ENCODE assay signal across 22 cellular contexts in genomic region chr4:8564595-8564994, GRCh38. TPM values are rescaled to one million over a fixed set of nuclear protein-coding genes. Genes with fewer than 3 reads are reported as not detected.
DNase-seq lines count a peak whose midpoint lies in the region; ATAC-seq, FAIRE-seq and TF ChIP-seq lines count a peak whose summit lies in the region.
"Had no signal": no experiment of that assay in that cellular context is flagged by ENCODE, and none has a peak within 500 bp of the region (broad histone marks: within the 10 kb centered on the region; RNA-seq: fewer than 3 reads in every experiment).

No MANE protein-coding gene starts in this region.

- H3K79me2 ChIP-seq in HepG2 (ENCODE audit: insufficient read depth, low read length) (no peaks in the 10 kb centered on the region), K562 (ENCODE audit: control insufficient read depth, insufficient read depth, low read length) (no peaks in the 10 kb centered on the region)

- POLR2A ChIA-PET in HepG2 (lab: Yijun Ruan, JAX) (no interaction called here), K562 (lab: Yijun Ruan, JAX) (interaction anchor here (0.5 kb wide), 1 partner anchor 14 kb away, joined by 3 read pairs; no protein-coding TSS in a partner anchor)

- no peak for TF ChIP-seq CTCF in HepG2 (CRISPR knock-in tag; IDR thresholded peaks at IDR 0.05)
- TF ChIP-seq CTCF in right lobe of liver (IDR thresholded peaks at IDR 0.05) = no peak
- no peak for TF ChIP-seq CTCF in K562 (IDR thresholded peaks at IDR 0.05 in 2 of 3, conservative IDR thresholded peaks at IDR 0.05 in 1 of 3; ENCODE audit: insufficient read depth in 2 of 3, low read depth in 1 of 3, low read length in 3 of 3)
- no peak for TF ChIP-seq CTCF in pancreas (IDR thresholded peaks at IDR 0.05)

- TF ChIP-seq EP300 in HepG2 (IDR thresholded peaks at IDR 0.05; ENCODE audit: low read depth in 2 of 2, low read length in 2 of 2) = no peak
- TF ChIP-seq EP300 in HepG2 (CRISPR knock-in tag; IDR thresholded peaks at IDR 0.05; ENCODE audit: borderline replicate concordance) = no peak
- no peak for TF ChIP-seq EP300 in K562 (IDR thresholded peaks at IDR 0.05; ENCODE audit: low read length)

- H3K27ac ChIP-seq in HepG2 (ENCODE audit: extremely low read length, insufficient read depth, low read length) (no peak overlapping the region), right lobe of liver (no peak overlapping the region), K562 (ENCODE audit: extremely low read depth, low read depth, low read length) (no peak overlapping the region), pancreas (no peak overlapping the region)
- H3K27ac ChIP-seq: 22Rv1, BLaER1 had no signal

- CTCF ChIA-PET in HepG2 (lab: Yijun Ruan, JAX; ENCODE audit: low intra/inter-chr PET ratio, low total read pairs) (no interaction called here), K562 (lab: Yijun Ruan, JAX; ENCODE audit: low intra/inter-chr PET ratio) (no interaction called here)

- no peaks in the 10 kb centered on the region for H3K36me3 ChIP-seq in HepG2 (replicated peaks in 1 of 2; ENCODE audit: control insufficient read depth in 1 of 2, insufficient read depth in 2 of 2, low read length in 2 of 2)
- H3K36me3 ChIP-seq in right lobe of liver = no peaks in the 10 kb centered on the region
- no peaks in the 10 kb centered on the region for H3K36me3 ChIP-seq in K562 (ENCODE audit: control insufficient read depth, insufficient read depth, low read length)
- H3K36me3 ChIP-seq in pancreas = no peaks in the 10 kb centered on the region
- H3K36me3 ChIP-seq: BE2C, BLaER1 had no signal

- BruUV-seq in HepG2 (replicated peaks; lab: Mats Ljungman, UMichigan) = no TSS peak
- BruUV-seq in K562 (replicated peaks; lab: Mats Ljungman, UMichigan) = no TSS peak

- 0% methylated on average over 1 of the region's 1 CpG for WGBS in HepG2 (ENCODE audit: low lambda C conversion rate)
- no CpG with 5 or more reads among the region's 1 CpG for WGBS in right lobe of liver (ENCODE audit: insufficient coverage, low coverage, low lambda C conversion rate, missing lambda C conversion rate)
- WGBS in K562 (ENCODE audit: insufficient coverage, low coverage, missing lambda C conversion rate) = 0% methylated on average over 1 of the region's 1 CpG
- 48 to 76% methylated on average over 1 of the region's 1 CpG for WGBS in pancreas, 2 donors

- TF ChIP-seq RAD21 in HepG2 (CRISPR knock-in tag; IDR thresholded peaks at IDR 0.05) (no peak), K562 (CRISPR knock-in tag; conservative IDR thresholded peaks at IDR 0.05 in 1 of 2, IDR thresholded peaks at IDR 0.05 in 1 of 2) (no peak)

- H3K27me3 ChIP-seq in HepG2 (ENCODE audit: control insufficient read depth in 1 of 2, insufficient read depth in 2 of 2, low read length in 2 of 2) (peaks cover 0 to under 1% of the 10 kb centered on the region in 2 experiments; a peak in 2 of 5 replicates), right lobe of liver (no peaks in the 10 kb centered on the region), K562 (ENCODE audit: control insufficient read depth in 2 of 2, insufficient read depth in 2 of 2, low read length in 2 of 2) (peaks cover 0 to 9% of the 10 kb centered on the region in 2 experiments; a peak in 2 of 5 replicates), pancreas (no peaks in the 10 kb centered on the region)
- H3K27me3 ChIP-seq: BE2C, BLaER1 had no signal

- no peaks in the 10 kb centered on the region for H3K9me3 ChIP-seq in HepG2 (ENCODE audit: low read length)
- H3K9me3 ChIP-seq in right lobe of liver = no peaks in the 10 kb centered on the region
- H3K9me3 ChIP-seq in K562 (replicated peaks; ENCODE audit: control insufficient read depth, insufficient read depth, low read depth, low read length) = no peaks in the 10 kb centered on the region
- H3K9me3 ChIP-seq in pancreas = no peaks in the 10 kb centered on the region
- H3K9me3 ChIP-seq: BE2C, BLaER1 had no signal

- H3K4me2 ChIP-seq in HepG2 (ENCODE audit: low read depth, low read length) (no peak overlapping the region), K562 (ENCODE audit: insufficient read depth, low read length) (no peak overlapping the region)
- H3K4me2 ChIP-seq: BLaER1 had no signal

- in situ Hi-C loops in HepG2 (cut with HindIII; ENCODE audit: extremely low pct_ligation_motif_present, low pct_unique_long_range_greater_than_20kb) (no loop called here), K562 (cut with MboI) (no loop called here)

- no peak for FAIRE-seq in HepG2 (lab: Jason Lieb, UNC)
- no peak for FAIRE-seq in K562 (lab: Jason Lieb, UNC)
- FAIRE-seq in pancreas (lab: Jason Lieb, UNC) = no peak
- FAIRE-seq: G401.6, GM12891, GM19239 had no signal

- no peaks in the 10 kb centered on the region for H3K9me1 ChIP-seq in K562 (ENCODE audit: control insufficient read depth, insufficient read depth, low read length)

- DNase-seq in HepG2 (ENCODE audit: low spot score) (no peak), right lobe of liver (no peak), K562 (ENCODE audit: extremely low read depth in 1 of 4, low spot score in 3 of 4) (no peak), pancreas (no peak), sciatic nerve (ENCODE audit: low spot score) (no peak)
- DNase-seq: ACHN; BE2C; C1 segment of cervical spinal cord; CD4-positive, alpha-beta memory T cell; CD4-positive, CD25-positive, alpha-beta regulatory T cell; CD8-positive, alpha-beta memory T cell; COR-L47; DMS 273 treated with DMSO at 0.1 percent for 48 hours; DMS79 treated with DMSO at 0.1 percent for 48 hours; GF-D8 had no signal

- intact Hi-C loops in HepG2 (cut with micrococcal nuclease; ENCODE audit: unreplicated experiment) (no loop called here), right lobe of liver (cut with DNase I) (no loop called here), K562 (cut with micrococcal nuclease) (no loop called here), pancreas (cut with DNase I) (no loop called here), sciatic nerve (cut with DNase I) (no loop called here)

- H2AFZ ChIP-seq in HepG2 (ENCODE audit: low read length) = no peak overlapping the region
- no peak overlapping the region for H2AFZ ChIP-seq in K562 (ENCODE audit: low read depth, low read length)

- TF ChIP-seq POLR2A in HepG2 (IDR thresholded peaks at IDR 0.05; ENCODE audit: insufficient read depth in 1 of 2, low read depth in 2 of 2, low read length in 2 of 2) = no peak
- TF ChIP-seq POLR2A in right lobe of liver (IDR thresholded peaks at IDR 0.05) = no peak
- no peak for TF ChIP-seq POLR2A in K562 (conservative IDR thresholded peaks at IDR 0.05)

- ATAC-seq in HepG2 (no peak), right lobe of liver (no peak), K562 (no peak), pancreas (no peak), sciatic nerve (no peak)

- H3K4me3 ChIP-seq in HepG2 (replicated peaks in 1 of 3; ENCODE audit: insufficient read depth in 1 of 3, low read depth in 2 of 3, low read length in 3 of 3) (no peak overlapping the region), right lobe of liver (no peak overlapping the region), K562 (no peak overlapping the region), pancreas (no peak overlapping the region)
- H3K4me3 ChIP-seq: BLaER1 had no signal

- H3K9ac ChIP-seq in HepG2 (ENCODE audit: insufficient read depth, low read depth, low read length) = no peak overlapping the region
- H3K9ac ChIP-seq in K562 (ENCODE audit: insufficient read depth in 1 of 2, low read depth in 2 of 2, low read length in 2 of 2) = no peak overlapping the region
- H3K9ac ChIP-seq: BLaER1 had no signal

- H3K4me1 ChIP-seq in HepG2 (ENCODE audit: insufficient read depth, low read length) (no peaks in the 10 kb centered on the region), right lobe of liver (no peaks in the 10 kb centered on the region), K562 (replicated peaks in 1 of 2; ENCODE audit: control insufficient read depth in 2 of 2, insufficient read depth in 2 of 2, low read length in 2 of 2) (no peaks in the 10 kb centered on the region; a peak in 1 of 5 replicates), pancreas (no peaks in the 10 kb centered on the region)
- H3K4me1 ChIP-seq: BE2C had no signal

- H4K20me1 ChIP-seq in HepG2 (ENCODE audit: insufficient read depth, low read length) = no peaks in the 10 kb centered on the region
- H4K20me1 ChIP-seq in K562 (replicated peaks; ENCODE audit: control insufficient read depth, insufficient read depth, low read length) = no peaks in the 10 kb centered on the region
- H4K20me1 ChIP-seq: BLaER1 had no signal

RNA-seq across cellular contexts. Expression of gene GPR78, which starts 15.6 kb away (rescaled TPM):
- 0.07 TPM in 1 of 2 replicates, not detected in the other for total RNA-seq in HepG2 (2016; rRNA removed; fragmentation: Illumina TruSeq; extraction: Trizol)
- not detected in 2 replicates for total RNA-seq in HepG2 (2016; cell fraction: cytosol; rRNA removed; fragmentation: Illumina TruSeq; extraction: Trizol; ENCODE audit: low read depth)
- not detected in 2 replicates for total RNA-seq in HepG2 (2016; cell fraction: insoluble cytoplasmic fraction; rRNA removed; fragmentation: Illumina TruSeq; extraction: Trizol)
- total RNA-seq in HepG2 (2016; cell fraction: membrane; rRNA removed; fragmentation: Illumina TruSeq; extraction: Trizol) = 0.07 TPM in 1 of 2 replicates, not detected in the other
- total RNA-seq in HepG2 (2016; cell fraction: nucleus; rRNA removed; fragmentation: Illumina TruSeq; extraction: Trizol) = 0.12 and 0.13 TPM in 2 replicates
- polyA plus RNA-seq in HepG2 (2011; rRNA removed) = 0.01 TPM in 1 of 2 replicates, not detected in the other
- not detected in 2 replicates for polyA plus RNA-seq in HepG2 (2011; cell fraction: cytosol; rRNA removed)
- 0.10 and 0.13 TPM in 2 replicates for polyA plus RNA-seq in HepG2 (2011; cell fraction: nucleus; rRNA removed)
- not detected in 2 replicates for polyA plus RNA-seq in HepG2 (2012)
- not detected in 2 replicates for polyA plus RNA-seq in HepG2 (2016; cell fraction: cytosol; fragmentation: Illumina TruSeq; extraction: Trizol; ENCODE audit: low read depth)
- polyA plus RNA-seq in HepG2 (2016; cell fraction: insoluble cytoplasmic fraction; fragmentation: Illumina TruSeq; extraction: Trizol; ENCODE audit: low read depth) = not detected in 2 replicates
- polyA plus RNA-seq in HepG2 (2016; cell fraction: membrane; fragmentation: Illumina TruSeq; extraction: Trizol; ENCODE audit: low read depth) = not detected in 2 replicates
- polyA plus RNA-seq in HepG2 (2016; cell fraction: nucleus; fragmentation: Illumina TruSeq; extraction: Trizol; ENCODE audit: insufficient read depth, low read depth) = 0.16 TPM in 1 of 2 replicates, not detected in the other
- 0.07 TPM in 1 of 2 replicates, not detected in the other for polyA minus RNA-seq in HepG2 (2011; rRNA and poly(A)+ RNA removed; ENCODE audit: low replicate concordance)
- polyA minus RNA-seq in HepG2 (2011; cell fraction: cytosol; rRNA and poly(A)+ RNA removed) = not detected in 2 replicates
- 0.13 TPM in 1 of 2 replicates, not detected in the other for polyA minus RNA-seq in HepG2 (2011; cell fraction: nucleus; rRNA and poly(A)+ RNA removed)
- total RNA-seq in right lobe of liver = not detected
- total RNA-seq in K562 (2011; cell fraction: chromatin; rRNA removed; ENCODE audit: low replicate concordance) = 4.4 and 8.6 TPM in 2 replicates
- 2.4 and 3.2 TPM in 2 replicates for total RNA-seq in K562 (2011; cell fraction: nucleolus; rRNA removed)
- total RNA-seq in K562 (2011; cell fraction: nucleoplasm; rRNA removed) = 3.6 and 4.8 TPM in 2 replicates
- total RNA-seq in K562 (2014; rRNA removed) = 0.04 TPM in 1 of 2 replicates, not detected in the other
- not detected in 2 replicates for total RNA-seq in K562 (2014; rRNA removed; fragmentation: Illumina TruSeq; extraction: Trizol)
- 0.07 TPM in 1 of 2 replicates, not detected in the other for total RNA-seq in K562 (2015; rRNA removed; fragmentation: Illumina TruSeq; extraction: Trizol)
- total RNA-seq in K562 (2021) = 0.09 and 0.16 TPM in 2 replicates
- polyA plus RNA-seq in K562 (2011; rRNA removed) = 0.13 TPM in 1 of 2 replicates, not detected in the other
- 0.07 TPM in 1 of 2 replicates, not detected in the other for polyA plus RNA-seq in K562 (2011; cell fraction: cytosol; rRNA removed)
- 0.20 and 1.3 TPM in 2 replicates for polyA plus RNA-seq in K562 (2011; cell fraction: nucleus; rRNA removed)
- 0.08 and 0.39 TPM in 2 replicates for polyA plus RNA-seq in K562 (2012)
- 0.06 TPM in 1 of 2 replicates, not detected in the other for polyA plus RNA-seq in K562 (2014; fragmentation: Illumina TruSeq; extraction: Trizol)
- not detected for polyA plus RNA-seq in K562 (2014; fragmentation: Nextera tagmentation; extraction: Ambion mirVana)
- 0.04 and 0.08 TPM in 2 replicates for polyA plus RNA-seq in K562 (2014; rRNA removed)
- polyA minus RNA-seq in K562 (2011; rRNA and poly(A)+ RNA removed) = 0.21 TPM in 1 of 2 replicates, not detected in the other
- polyA minus RNA-seq in K562 (2011; cell fraction: cytosol; rRNA and poly(A)+ RNA removed) = not detected in 2 replicates
- 0.11 and 0.67 TPM in 2 replicates for polyA minus RNA-seq in K562 (2011; cell fraction: nucleus; rRNA and poly(A)+ RNA removed)
- total RNA-seq in pancreas = not detected
- polyA plus RNA-seq in pancreas = under 1 TPM; 0.02 to 0.04 TPM
- total RNA-seq in sciatic nerve = 0.58 TPM
- total RNA-seq: A673; CD4-positive, alpha-beta memory T cell; CD4-positive, CD25-positive, alpha-beta regulatory T cell; CD8-positive, alpha-beta memory T cell had no signal
- polyA plus RNA-seq: CD14-positive monocyte; CD4-positive, alpha-beta memory T cell; CD4-positive, CD25-positive, alpha-beta regulatory T cell; CD8-positive, alpha-beta memory T cell had no signal

RNA-seq across cellular contexts. Expression of gene CPZ, which starts 28.0 kb away (rescaled TPM):
- total RNA-seq in HepG2 (2016; rRNA removed; fragmentation: Illumina TruSeq; extraction: Trizol) (0.38 and 0.58 TPM in 2 replicates), right lobe of liver (under 1 TPM in 5 of 6 experiments, not detected in 1; 0.24 to 0.80 (median 0.74) TPM), K562 (2014; rRNA removed) (0.41 and 1.1 TPM in 2 replicates), K562 (2014; rRNA removed; fragmentation: Illumina TruSeq; extraction: Trizol) (0.58 and 0.67 TPM in 2 replicates), K562 (2015; rRNA removed; fragmentation: Illumina TruSeq; extraction: Trizol) (2.1 and 2.2 TPM in 2 replicates), K562 (2021) (1.5 and 1.6 TPM in 2 replicates), pancreas (under 1 TPM; 0.14 to 0.86 (median 0.23) TPM), sciatic nerve (7.0 TPM)
- total RNA-seq in HepG2 (2016; cell fraction: cytosol; rRNA removed; fragmentation: Illumina TruSeq; extraction: Trizol; ENCODE audit: low read depth) = not detected in 2 replicates
- total RNA-seq in HepG2 (2016; cell fraction: insoluble cytoplasmic fraction; rRNA removed; fragmentation: Illumina TruSeq; extraction: Trizol) = 0.79 and 0.80 TPM in 2 replicates
- total RNA-seq in HepG2 (2016; cell fraction: membrane; rRNA removed; fragmentation: Illumina TruSeq; extraction: Trizol) = 0.31 and 0.65 TPM in 2 replicates
- total RNA-seq in HepG2 (2016; cell fraction: nucleus; rRNA removed; fragmentation: Illumina TruSeq; extraction: Trizol) = 0.25 and 0.96 TPM in 2 replicates
- polyA plus RNA-seq in HepG2 (2011; rRNA removed) (0.60 and 0.61 TPM in 2 replicates), K562 (2011; rRNA removed) (0.60 and 2.0 TPM in 2 replicates), K562 (2014; fragmentation: Illumina TruSeq; extraction: Trizol) (0.68 and 1.4 TPM in 2 replicates), K562 (2014; fragmentation: Nextera tagmentation; extraction: Ambion mirVana) (under 1 TPM in 1 of 2 experiments, not detected in 1; 0.06 TPM), K562 (2014; rRNA removed) (1.1 TPM in 2 replicates), pancreas (under 1 TPM; 0.09 to 0.84 TPM)
- 0.49 and 0.76 TPM in 2 replicates for polyA plus RNA-seq in HepG2 (2011; cell fraction: cytosol; rRNA removed)
- polyA plus RNA-seq in HepG2 (2011; cell fraction: nucleus; rRNA removed) = 1.9 and 3.1 TPM in 2 replicates
- polyA plus RNA-seq in HepG2 (2012) = 0.36 and 1.1 TPM in 2 replicates
- polyA plus RNA-seq in HepG2 (2016; cell fraction: cytosol; fragmentation: Illumina TruSeq; extraction: Trizol; ENCODE audit: low read depth) = 0.23 and 0.32 TPM in 2 replicates
- 0.38 and 0.51 TPM in 2 replicates for polyA plus RNA-seq in HepG2 (2016; cell fraction: insoluble cytoplasmic fraction; fragmentation: Illumina TruSeq; extraction: Trizol; ENCODE audit: low read depth)
- 0.31 and 0.38 TPM in 2 replicates for polyA plus RNA-seq in HepG2 (2016; cell fraction: membrane; fragmentation: Illumina TruSeq; extraction: Trizol; ENCODE audit: low read depth)
- polyA plus RNA-seq in HepG2 (2016; cell fraction: nucleus; fragmentation: Illumina TruSeq; extraction: Trizol; ENCODE audit: insufficient read depth, low read depth) = 1.5 and 1.9 TPM in 2 replicates
- polyA minus RNA-seq in HepG2 (2011; rRNA and poly(A)+ RNA removed; ENCODE audit: low replicate concordance) = 0.44 and 0.58 TPM in 2 replicates
- 0.79 TPM in 1 of 2 replicates, not detected in the other for polyA minus RNA-seq in HepG2 (2011; cell fraction: cytosol; rRNA and poly(A)+ RNA removed)
- 0.25 and 0.77 TPM in 2 replicates for polyA minus RNA-seq in HepG2 (2011; cell fraction: nucleus; rRNA and poly(A)+ RNA removed)
- total RNA-seq in K562 (2011; cell fraction: chromatin; rRNA removed; ENCODE audit: low replicate concordance) = 19.3 and 33.1 TPM in 2 replicates
- 12.5 and 16.5 TPM in 2 replicates for total RNA-seq in K562 (2011; cell fraction: nucleolus; rRNA removed)
- 15.9 and 26.4 TPM in 2 replicates for total RNA-seq in K562 (2011; cell fraction: nucleoplasm; rRNA removed)
- polyA plus RNA-seq in K562 (2011; cell fraction: cytosol; rRNA removed) = 0.38 and 4.3 TPM in 2 replicates
- 1.7 and 13.8 TPM in 2 replicates for polyA plus RNA-seq in K562 (2011; cell fraction: nucleus; rRNA removed)
- 4.3 and 41.5 TPM in 2 replicates for polyA plus RNA-seq in K562 (2012)
- 1.4 TPM in 1 of 2 replicates, not detected in the other for polyA minus RNA-seq in K562 (2011; rRNA and poly(A)+ RNA removed)
- 0.86 TPM in 1 of 2 replicates, not detected in the other for polyA minus RNA-seq in K562 (2011; cell fraction: cytosol; rRNA and poly(A)+ RNA removed)
- 1.4 and 2.6 TPM in 2 replicates for polyA minus RNA-seq in K562 (2011; cell fraction: nucleus; rRNA and poly(A)+ RNA removed)
- total RNA-seq: CD4-positive, alpha-beta memory T cell; CD4-positive, CD25-positive, alpha-beta regulatory T cell; CD8-positive, alpha-beta memory T cell had no signal
- polyA plus RNA-seq: CD14-positive monocyte; CD4-positive, alpha-beta memory T cell; CD4-positive, CD25-positive, alpha-beta regulatory T cell; CD8-positive, alpha-beta memory T cell had no signal

Comparison
In these comparisons a context has a peak if more than half of its experiments do, and no peak if none do; other contexts are left out.
1. Of the 241 proteins assayed by ChIP-seq in both HepG2 and K562: peak only in HepG2: MAFK; only in K562: none; in both: MAFF; in neither: 239.